Comparison of ENCODE assay signal across 3 cellular contexts in genomic region chrX:7399373-7399772, GRCh38.
TF ChIP-seq lines count a peak whose summit lies in the region.

No MANE protein-coding gene starts in this region.

TF ChIP-seq in IMR-90, 13 proteins besides CTCF, POLR2A, EP300 and RAD21:
- TF ChIP-seq CEBPB (IDR thresholded peaks at IDR 0.05; ENCODE audit: low read depth, low read length) (peak; percentile 77), ELK1 (IDR thresholded peaks at IDR 0.05; ENCODE audit: borderline replicate concordance, low read depth, low read length) (no peak), BHLHE40 (IDR thresholded peaks at IDR 0.05; ENCODE audit: low read depth, low read length) (no peak)

TF ChIP-seq in H1, 55 proteins besides CTCF, POLR2A, EP300 and RAD21:
- no peak for TF ChIP-seq RBBP5 (IDR thresholded peaks at IDR 0.05; ENCODE audit: borderline replicate concordance, low read depth, low read length)
- no peak for TF ChIP-seq KDM1A (IDR thresholded peaks at IDR 0.05; ENCODE audit: borderline replicate concordance, low read length)
- TF ChIP-seq RNF2 (IDR thresholded peaks at IDR 0.05; ENCODE audit: borderline replicate concordance, low read depth, low read length, missing control alignments, poor library complexity, severe bottlenecking) = no peak
- TF ChIP-seq CEBPB (IDR thresholded peaks at IDR 0.05; ENCODE audit: low read depth, low read length) = peak; percentile 20; the same call in 1 of the 2 replicates
- no peak for TF ChIP-seq NRF1 (IDR thresholded peaks at IDR 0.05; ENCODE audit: low read depth, low read length)

TF ChIP-seq in SK-N-SH treated with all-trans-retinoic acid at 6 μM for 48 hours, 23 proteins besides CTCF, POLR2A, EP300 and RAD21:
- TF ChIP-seq ESRRG (CRISPR knock-in tag; IDR thresholded peaks at IDR 0.05) = no peak
- TF ChIP-seq ZC3H10 (CRISPR knock-in tag; IDR thresholded peaks at IDR 0.05) = no peak
- no peak for TF ChIP-seq BACH2 (CRISPR knock-in tag; IDR thresholded peaks at IDR 0.05; ENCODE audit: borderline replicate concordance)
- no peak for TF ChIP-seq CSDC2 (CRISPR knock-in tag; IDR thresholded peaks at IDR 0.05)
- TF ChIP-seq RARB (CRISPR knock-in tag; IDR thresholded peaks at IDR 0.05) = no peak
- no peak for TF ChIP-seq CREB5 (CRISPR knock-in tag; IDR thresholded peaks at IDR 0.05; ENCODE audit: low read depth)
- TF ChIP-seq ZFP30 (CRISPR knock-in tag; IDR thresholded peaks at IDR 0.05) = no peak
- no peak for TF ChIP-seq OSR1 (CRISPR knock-in tag; IDR thresholded peaks at IDR 0.05)
- TF ChIP-seq PATZ1 (CRISPR knock-in tag; IDR thresholded peaks at IDR 0.05; ENCODE audit: borderline replicate concordance) = no peak
- TF ChIP-seq SNAI2 (CRISPR knock-in tag; IDR thresholded peaks at IDR 0.05) = no peak
- TF ChIP-seq ZNF8 (CRISPR knock-in tag; IDR thresholded peaks at IDR 0.05) = no peak
- no peak for TF ChIP-seq GLIS3 (CRISPR knock-in tag; IDR thresholded peaks at IDR 0.05)
- TF ChIP-seq ZNF70 (CRISPR knock-in tag; IDR thresholded peaks at IDR 0.05) = no peak
- TF ChIP-seq TCF4 (CRISPR knock-in tag; IDR thresholded peaks at IDR 0.05; ENCODE audit: borderline replicate concordance) = no peak
- no peak for TF ChIP-seq CSRNP3 (CRISPR knock-in tag; IDR thresholded peaks at IDR 0.05)
